ENCODE assay signal across 33 cellular contexts in the genomic region with DNA sequence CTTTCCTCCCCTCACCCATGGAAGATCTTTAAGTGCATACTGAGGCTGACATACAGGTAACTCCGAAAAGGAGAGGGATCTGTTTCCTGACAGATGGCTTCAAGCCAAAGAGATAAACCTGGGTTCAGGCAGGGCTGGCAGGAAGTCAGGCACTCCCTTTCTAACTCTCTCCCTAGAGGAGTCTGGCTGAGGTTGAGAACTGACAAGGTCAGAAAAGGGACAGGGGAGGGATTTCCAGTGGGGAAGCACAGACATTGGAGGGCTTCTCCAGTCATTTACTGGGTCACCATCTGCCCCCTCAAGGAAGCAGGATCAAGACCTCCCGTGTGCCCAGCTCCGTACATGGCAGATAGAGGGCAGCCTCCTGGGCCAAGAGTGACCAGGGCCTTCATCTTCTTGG. TPM values are rescaled to one million over a fixed set of nuclear protein-coding genes. Genes with fewer than 3 reads are reported as not detected.
DNase-seq lines count a peak whose midpoint lies in the region.
"Had no signal": no experiment of that assay in that cellular context is flagged by ENCODE, and none has a peak within 500 bp of the region (broad histone marks: within the 10 kb centered on the region; RNA-seq: fewer than 3 reads in every experiment).

No MANE protein-coding gene starts in this region.

- WGBS in neuronal stem cell (ENCODE audit: extremely low coverage in 2 of 2, insufficient read length in 2 of 2, insufficient replicate concordance in 1 of 2), 2 donors: no CpG with 5 or more reads among the region's 3 CpGs

- no peaks in the 10 kb centered on the region for H3K36me3 ChIP-seq in neuronal stem cell (replicated peaks in 1 of 2; ENCODE audit: control insufficient read depth in 2 of 2, insufficient read depth in 2 of 2, low read length in 2 of 2)
- H3K36me3 ChIP-seq: left lung, SJSA1, spleen had no signal

- peaks cover 7% of the 10 kb centered on the region for H3K4me1 Mint-ChIP-seq in activated naive CD8-positive, alpha-beta T cell treated with anti-CD3 and anti-CD28 coated beads for 36 hours

- no peak overlapping the region for H4K91ac ChIP-seq in neuronal stem cell (ENCODE audit: low read depth, low read length, poor library complexity)

- H2AFZ ChIP-seq in neuronal stem cell (ENCODE audit: low read length): no peak overlapping the region

- H3K27me3 Mint-ChIP-seq in activated naive CD8-positive, alpha-beta T cell treated with anti-CD3 and anti-CD28 coated beads for 36 hours: peaks cover 74% of the 10 kb centered on the region

- no peak overlapping the region for H3K4me3 ChIP-seq in neuronal stem cell (ENCODE audit: low read length in 2 of 2)
- H3K4me3 ChIP-seq: left lung, SJSA1 had no signal

- no peak overlapping the region for H2AK5ac ChIP-seq in neuronal stem cell (ENCODE audit: low read depth, low read length)

- H4K8ac ChIP-seq in neuronal stem cell (ENCODE audit: low read depth, low read length): no peak overlapping the region

- DNase-seq in NCI-H510A treated with DMSO at 0.1 percent for 48 hours (lab: John Stamatoyannopoulos, UW) (peak; percentile 29), NCI-H510A (lab: John Stamatoyannopoulos, UW) (no peak), DMS153 treated with DMSO at 0.1 percent for 48 hours (lab: John Stamatoyannopoulos, UW; ENCODE audit: unreplicated experiment) (peak; percentile 33), NCI-H226 (peak; percentile 45), neuronal stem cell (ENCODE audit: low spot score) (no peak), NCI-H1694 (lab: John Stamatoyannopoulos, UW) (no peak), A172 (ENCODE audit: low spot score) (no peak)
- DNase-seq in activated naive CD8-positive, alpha-beta T cell treated with anti-CD3 and anti-CD28 coated beads for 36 hours: no peak
- DNase-seq: activated CD4-positive, alpha-beta T cell treated with anti-CD3 and anti-CD28 coated beads for 4 hours; activated naive CD8-positive, alpha-beta T cell treated with anti-CD3 and anti-CD28 coated beads, Interleukin-2, amount 10 ng/mL, durations not matched to agents 7 days and 5 days; AML-193; aorta; CD8-positive, alpha-beta T cell; glutamatergic neuron; left lung; mesendoderm; MM.1S; NCI-H1436 treated with DMSO at 0.1 percent for 48 hours; NCI-H774; right cardiac atrium; spleen; stimulated activated CD4-positive, alpha-beta T cell treated with anti-CD3 and anti-CD28 coated beads, Interleukin-2, amount 100 ng/mL, for 24 hours; stimulated activated naive CD8-positive, alpha-beta T cell treated with anti-CD3 and anti-CD28 coated beads, Interleukin-15, Interleukin-2, amounts not matched to agents 100 U/mL and 50 U/mL, for 24 hours; T-helper 9 cell had no signal

- H3K9me3 ChIP-seq in neuronal stem cell (replicated peaks in 1 of 2; ENCODE audit: control insufficient read depth in 2 of 2, insufficient read depth in 1 of 2, low read depth in 1 of 2, low read length in 2 of 2): peaks cover 0 to 6% of the 10 kb centered on the region in 2 donors
- H3K9me3 ChIP-seq: left lung, SJSA1 had no signal

- H3K79me1 ChIP-seq in neuronal stem cell (ENCODE audit: low read depth, low read length): no peaks in the 10 kb centered on the region

- no peak overlapping the region for H3K4me3 Mint-ChIP-seq in activated naive CD8-positive, alpha-beta T cell treated with anti-CD3 and anti-CD28 coated beads for 36 hours
- H3K4me3 Mint-ChIP-seq: activated naive CD8-positive, alpha-beta T cell treated with anti-CD3 and anti-CD28 coated beads, Interleukin-2, amount 10 ng/mL, durations not matched to agents 7 days and 5 days; CD8-positive, alpha-beta T cell; central memory CD8-positive, alpha-beta T cell had no signal

- H2BK12ac ChIP-seq in neuronal stem cell (ENCODE audit: low read length): no peak overlapping the region

- no peaks in the 10 kb centered on the region for H3K4me1 ChIP-seq in neuronal stem cell (ENCODE audit: control insufficient read depth in 2 of 2, insufficient read depth in 1 of 2, low read depth in 1 of 2, low read length in 2 of 2)
- H3K4me1 ChIP-seq: left lung had no signal

- H3K23ac ChIP-seq in neuronal stem cell (ENCODE audit: low read depth, low read length, poor library complexity): no peak overlapping the region

- H3K9me3 Mint-ChIP-seq in activated naive CD8-positive, alpha-beta T cell treated with anti-CD3 and anti-CD28 coated beads for 36 hours: no peaks in the 10 kb centered on the region
- H3K9me3 Mint-ChIP-seq: activated naive CD8-positive, alpha-beta T cell treated with anti-CD3 and anti-CD28 coated beads, Interleukin-2, amount 10 ng/mL, durations not matched to agents 7 days and 5 days; CD8-positive, alpha-beta T cell; central memory CD8-positive, alpha-beta T cell had no signal

- H2BK5ac ChIP-seq in neuronal stem cell (ENCODE audit: low read length): no peak overlapping the region

- no peak overlapping the region for H2BK15ac ChIP-seq in neuronal stem cell (ENCODE audit: low read length)

- H3K4ac ChIP-seq in neuronal stem cell (ENCODE audit: low read length): no peak overlapping the region

- peak overlapping the region; percentile 0 for H3K14ac ChIP-seq in neuronal stem cell (ENCODE audit: low read length)

- H3K27ac ChIP-seq in neuronal stem cell (replicated peaks; ENCODE audit: low read length): no peak overlapping the region
- H3K27ac ChIP-seq: left lung, SJSA1, VCaP had no signal

- H3K9ac ChIP-seq in neuronal stem cell (ENCODE audit: low read depth, low read length, poor library complexity): no peak overlapping the region

- no peak overlapping the region for H3K18ac ChIP-seq in neuronal stem cell (ENCODE audit: low read length)

- H2BK120ac ChIP-seq in neuronal stem cell (ENCODE audit: low read depth, low read length): no peak overlapping the region

- H3K4me2 ChIP-seq in neuronal stem cell (ENCODE audit: insufficient read depth, low read length, poor library complexity, severe bottlenecking): no peak overlapping the region

- peaks cover 0 to 37% (median 21%) of the 10 kb centered on the region in 3 experiments for H3K27me3 ChIP-seq in neuronal stem cell (ENCODE audit: control insufficient read depth in 3 of 3, insufficient read depth in 3 of 3, low read depth in 1 of 3, low read length in 3 of 3)

- no peaks in the 10 kb centered on the region for H3K36me3 Mint-ChIP-seq in activated naive CD8-positive, alpha-beta T cell treated with anti-CD3 and anti-CD28 coated beads for 36 hours
- H3K36me3 Mint-ChIP-seq: activated naive CD8-positive, alpha-beta T cell treated with anti-CD3 and anti-CD28 coated beads, Interleukin-2, amount 10 ng/mL, durations not matched to agents 7 days and 5 days; CD8-positive, alpha-beta T cell had no signal

- no peak overlapping the region for H3K27ac Mint-ChIP-seq in activated naive CD8-positive, alpha-beta T cell treated with anti-CD3 and anti-CD28 coated beads for 36 hours
- H3K27ac Mint-ChIP-seq: activated naive CD8-positive, alpha-beta T cell treated with anti-CD3 and anti-CD28 coated beads, Interleukin-2, amount 10 ng/mL, durations not matched to agents 7 days and 5 days; CD8-positive, alpha-beta T cell had no signal

RNA-seq across cellular contexts. Expression of gene TLX1, which starts 31.6 kb away (rescaled TPM):
- polyA plus RNA-seq in neuronal stem cell (2013, experiment 1 of 2): not detected
- not detected for polyA plus RNA-seq in neuronal stem cell (2013, experiment 2 of 2)
- not detected in 2 replicates for total RNA-seq in A172 (2014; rRNA removed; shearing (Covaris generic))
- not detected for total RNA-seq in activated naive CD8-positive, alpha-beta T cell treated with anti-CD3 and anti-CD28 coated beads for 36 hours
- total RNA-seq: A673; activated naive CD8-positive, alpha-beta T cell treated with anti-CD3 and anti-CD28 coated beads, Interleukin-2, amount 10 ng/mL, durations not matched to agents 7 days and 5 days; aorta; CD8-positive, alpha-beta T cell; esophagus mucosa; fibroblast of villous mesenchyme; H7; left lung; RPMI7951; SJSA1 had no signal
- polyA plus RNA-seq: neural cell had no signal

Comparison
In these comparisons a context has a peak if more than half of its experiments do, and no peak if none do; other contexts are left out.
1. DNase-seq: peak in NCI-H510A treated with DMSO at 0.1 percent for 48 hours (single experiment), DMS153 treated with DMSO at 0.1 percent for 48 hours (single experiment) and NCI-H226 (single experiment); none in NCI-H510A (single experiment), neuronal stem cell (single experiment), NCI-H1694 (single experiment), A172 (single experiment) and activated naive CD8-positive, alpha-beta T cell treated with anti-CD3 and anti-CD28 coated beads for 36 hours (single experiment).